14 cellular contexts compared by ENCODE assay signal in genomic region chr11:15651033-15651432, GRCh38.
A peak's percentile ranks its signal among the peaks of the same experiment; 100 is the strongest.
DNase-seq lines count a peak whose midpoint lies in the region; ATAC-seq, FAIRE-seq and TF ChIP-seq lines count a peak whose summit lies in the region.
"Had no signal": no experiment of that assay in that cellular context is flagged by ENCODE, and none has a peak within 500 bp of the region (broad histone marks: within the 10 kb centered on the region; RNA-seq: fewer than 3 reads in every experiment).

No MANE protein-coding gene starts in this region.

- no peaks in the 10 kb centered on the region for H3K36me3 Mint-ChIP-seq in nephron progenitor cell (ENCODE audit: low read depth)

- H3K9me3 Mint-ChIP-seq in nephron progenitor cell, result no peaks in the 10 kb centered on the region
- H3K9me3 Mint-ChIP-seq: T-helper 1 cell treated with Interleukin-12 subunit alpha and Interleukin-12 subunit beta and Interleukin-4 antibody, amounts not matched to agents 30 μg/mL and 1 μg/mL, for 36 hours had no signal

- intact Hi-C loops in IMR-90 (cut with micrococcal nuclease), result loop anchor here (2.0 to 10.0 kb wide), 6 partner anchors 61 to 1084 kb away; partner anchors contain the start of gene C11orf58

- CTCF ChIA-PET in A549 (lab: Yijun Ruan, JAX), result interaction anchor here (1.5 to 2.5 kb wide), 4 partner anchors 11 to 956 kb away, joined by 5 to 10 read pairs (median 5); no protein-coding TSS in a partner anchor
- CTCF ChIA-PET in IMR-90 (lab: Yijun Ruan, JAX), result interaction anchor here (0.6 to 1.1 kb wide), 2 partner anchors 123 to 330 kb away, joined by 3 read pairs; no protein-coding TSS in a partner anchor

- no peak overlapping the region for H3K14ac ChIP-seq in IMR-90 (replicated peaks; ENCODE audit: low read depth, low read length)

- BruUV-seq in IMR-90 (replicated peaks; lab: Mats Ljungman, UMichigan), result no TSS peak

- peak overlapping the region; percentile 88; the same call in 1 of the 2 replicates for H2BK120ac ChIP-seq in IMR-90 (ENCODE audit: low read depth, low read length)

- H3K27me3 Mint-ChIP-seq in nephron progenitor cell (ENCODE audit: low read depth, poor library complexity), result peaks cover 7% of the 10 kb centered on the region

- no peaks in the 10 kb centered on the region for H4K20me1 ChIP-seq in IMR-90 (ENCODE audit: insufficient read depth, low read length)
- no peaks in the 10 kb centered on the region for H4K20me1 ChIP-seq in fibroblast of lung (ENCODE audit: control insufficient read depth, extremely low read depth, insufficient read depth, low read length)

- no peak overlapping the region; the same call in 1 of the 2 replicates for H3K4ac ChIP-seq in IMR-90 (ENCODE audit: low read depth, low read length)

- H3K27ac ChIP-seq in A549 (peak overlapping the region in 1 of 2 experiments; percentile 84; a peak in 1 of 6 replicates), IMR-90 (ENCODE audit: insufficient read depth, low read length) (no peak overlapping the region), fibroblast of lung (ENCODE audit: insufficient read depth, low read length) (no peak overlapping the region)

- WGBS in A549 (ENCODE audit: missing lambda C conversion rate), result 93% methylated on average over 22 of the region's 22 CpGs
- 72% methylated on average over 9 of the region's 22 CpGs; no CpG with 5 or more reads in 1 of the 2 experiments for WGBS in IMR-90 (ENCODE audit: extremely low coverage in 2 of 2, insufficient read length in 1 of 2), 2 experiments

- no peak for TF ChIP-seq CTCF in A549 (IDR thresholded peaks at IDR 0.05)
- TF ChIP-seq CTCF in IMR-90 (conservative IDR thresholded peaks at IDR 0.05; ENCODE audit: low read depth, low read length), result no peak
- no peak for TF ChIP-seq CTCF in fibroblast of lung (conservative IDR thresholded peaks at IDR 0.05 in 1 of 2, IDR thresholded peaks at IDR 0.05 in 1 of 2; ENCODE audit: low read depth in 1 of 2, low read length in 2 of 2)
- no peak for TF ChIP-seq CTCF in nephron progenitor cell (IDR thresholded peaks at IDR 0.05)

- H2AK9ac ChIP-seq in IMR-90 (replicated peaks; ENCODE audit: low read depth, low read length, poor library complexity), result no peak overlapping the region

- no peak overlapping the region for H3K27ac Mint-ChIP-seq in nephron progenitor cell
- H3K27ac Mint-ChIP-seq: T-helper 1 cell treated with Interleukin-12 subunit alpha and Interleukin-12 subunit beta and Interleukin-4 antibody, amounts not matched to agents 30 μg/mL and 1 μg/mL, for 36 hours had no signal

- dilution Hi-C loops in IMR-90 (cut with HindIII; ENCODE audit: low sequenced_read_pairs, unreplicated experiment), result no loop called here

- no peaks in the 10 kb centered on the region for H3K9me1 ChIP-seq in IMR-90 (ENCODE audit: insufficient read depth, low read length)

- H3K36me3 ChIP-seq in IMR-90 (ENCODE audit: control insufficient read depth, insufficient read depth, low read length), result no peaks in the 10 kb centered on the region
- H3K36me3 ChIP-seq in fibroblast of lung (ENCODE audit: control insufficient read depth, insufficient read depth, low read length), result no peaks in the 10 kb centered on the region

- TF ChIP-seq RAD21 in A549 (conservative IDR thresholded peaks at IDR 0.05 in 1 of 2, IDR thresholded peaks at IDR 0.05 in 1 of 2), result no peak
- no peak for TF ChIP-seq RAD21 in IMR-90 (IDR thresholded peaks at IDR 0.05; ENCODE audit: low read length)

- H2AK5ac ChIP-seq in IMR-90 (ENCODE audit: low read depth, low read length), result peak overlapping the region; percentile 73

- H4K5ac ChIP-seq in IMR-90 (ENCODE audit: low read depth, low read length), result peak overlapping the region; percentile 55; the same call in 1 of the 2 replicates

- H3K4me3 ChIP-seq in A549 (no peak overlapping the region), IMR-90 (ENCODE audit: insufficient read depth, low read depth, low read length) (no peak overlapping the region), fibroblast of lung (replicated peaks in 1 of 4; ENCODE audit: control extremely low read depth in 1 of 4, insufficient read depth in 1 of 4, low read depth in 3 of 4, low read length in 4 of 4) (no peak overlapping the region)

- H3K9me3 ChIP-seq in A549 (no peaks in the 10 kb centered on the region), IMR-90 (ENCODE audit: control insufficient read depth, insufficient read depth, low read length) (no peaks in the 10 kb centered on the region), fibroblast of lung (ENCODE audit: control insufficient read depth, insufficient read depth, low read depth, low read length) (no peaks in the 10 kb centered on the region)

- H3K79me2 ChIP-seq in fibroblast of lung (ENCODE audit: control insufficient read depth, insufficient read depth, low read length), result no peaks in the 10 kb centered on the region

- DNase-seq in A549 (ENCODE audit: low read depth in 1 of 2, low spot score in 1 of 2) (no peak), IMR-90 (no peak), fibroblast of lung (ENCODE audit: low read depth in 2 of 2) (no peak), nephron progenitor cell (no peak), NCI-H2171 treated with DMSO at 0.1 percent for 48 hours (lab: John Stamatoyannopoulos, UW) (no peak)
- DNase-seq: activated CD4-positive, alpha-beta T cell treated with anti-CD3 and anti-CD28 coated beads for 1 hour; central memory CD4-positive, alpha-beta T cell; NCI-H187 treated with DMSO at 0.1 percent for 48 hours had no signal

- peak overlapping the region; percentile 81; the same call in 1 of the 2 replicates for H4K91ac ChIP-seq in IMR-90 (ENCODE audit: insufficient read depth, low read depth, low read length)

- H3K27me3 ChIP-seq in IMR-90 (ENCODE audit: control insufficient read depth, insufficient read depth, low read length) (peaks cover 2% of the 10 kb centered on the region), fibroblast of lung (ENCODE audit: control insufficient read depth, insufficient read depth, low read length) (no peaks in the 10 kb centered on the region)

- H2BK5ac ChIP-seq in IMR-90 (ENCODE audit: low read depth, low read length, poor library complexity, severe bottlenecking), result no peak overlapping the region

- H3K4me1 Mint-ChIP-seq in nephron progenitor cell, result peaks cover 29% of the 10 kb centered on the region

- H2BK15ac ChIP-seq in IMR-90 (ENCODE audit: low read depth, low read length), result peak overlapping the region; percentile 62; the same call in 1 of the 3 replicates

- TF ChIP-seq POLR2A in A549 (IDR thresholded peaks at IDR 0.05; ENCODE audit: low read length) (no peak), IMR-90 (IDR thresholded peaks at IDR 0.05; ENCODE audit: low read depth, low read length) (no peak)

- peak overlapping the region; percentile 9; the same call in 1 of the 2 replicates for H3K18ac ChIP-seq in IMR-90 (ENCODE audit: low read depth, low read length)

- no peak for FAIRE-seq in A549 (lab: Jason Lieb, UNC)
- FAIRE-seq: frontal cortex, keratinocyte had no signal

- peak overlapping the region; percentile 16 to 60; a peak in 2 of 4 replicates for H4K8ac ChIP-seq in IMR-90 (ENCODE audit: low read depth in 2 of 2, low read length in 2 of 2)

- no peak overlapping the region for H3K56ac ChIP-seq in IMR-90 (ENCODE audit: extremely low read depth, insufficient read depth, low read length)

- POLR2A ChIA-PET in A549 (lab: Yijun Ruan, JAX) (no interaction called here), IMR-90 (lab: Charles Lee; ENCODE audit: unreplicated experiment) (interaction anchor here (1.2 kb wide), 1 partner anchor 245 kb away, joined by 7 read pairs; no protein-coding TSS in a partner anchor)

- H3K4me1 ChIP-seq in A549, result peaks cover 10% of the 10 kb centered on the region
- H3K4me1 ChIP-seq in IMR-90 (ENCODE audit: control insufficient read depth, insufficient read depth, low read length), result peaks cover 9% of the 10 kb centered on the region
- peaks cover 10% of the 10 kb centered on the region for H3K4me1 ChIP-seq in fibroblast of lung (ENCODE audit: control insufficient read depth, extremely low read depth, insufficient read depth, low read length)

- peak overlapping the region; percentile 27; the same call in 1 of the 2 replicates for H2BK20ac ChIP-seq in IMR-90 (ENCODE audit: low read depth, low read length)

- H2AFZ ChIP-seq in IMR-90 (replicated peaks; ENCODE audit: low read length, poor library complexity) (no peak overlapping the region), fibroblast of lung (ENCODE audit: low read length) (no peak overlapping the region)

- TF ChIP-seq EP300 in A549 (IDR thresholded peaks at IDR 0.05), result no peak

- no peak overlapping the region for H3K23ac ChIP-seq in IMR-90 (ENCODE audit: low read depth, low read length)

- in situ Hi-C loops in IMR-90 (cut with MboI; ENCODE audit: low sequenced_read_pairs), result no loop called here

- H3K4me2 ChIP-seq in A549, result peak overlapping the region; percentile 91; the same call in 1 of the 3 replicates
- H3K4me2 ChIP-seq in IMR-90 (ENCODE audit: low read depth, low read length), result no peak overlapping the region
- H3K4me2 ChIP-seq in fibroblast of lung (ENCODE audit: extremely low read depth, insufficient read depth, low read length), result peak overlapping the region; percentile 69

- H3K9ac ChIP-seq in IMR-90 (ENCODE audit: low read depth, low read length), result no peak overlapping the region
- no peak overlapping the region for H3K9ac ChIP-seq in fibroblast of lung (ENCODE audit: insufficient read depth, low read length)

- ATAC-seq in A549 (no peak), IMR-90 (ENCODE audit: low read depth) (no peak), GM21367 (IDR thresholded peaks at IDR 0.05; ENCODE audit: unreplicated experiment) (no peak), HG03520 (IDR thresholded peaks at IDR 0.05; ENCODE audit: unreplicated experiment) (no peak), GM19023 (IDR thresholded peaks at IDR 0.05; ENCODE audit: unreplicated experiment) (no peak)

- H3K4me3 Mint-ChIP-seq in nephron progenitor cell, result peak overlapping the region; percentile 62
- H3K4me3 Mint-ChIP-seq: T-helper 1 cell treated with Interleukin-12 subunit alpha and Interleukin-12 subunit beta and Interleukin-4 antibody, amounts not matched to agents 30 μg/mL and 1 μg/mL, for 36 hours had no signal

- no peaks in the 10 kb centered on the region for H3K79me1 ChIP-seq in IMR-90 (ENCODE audit: low read depth in 1 of 2, low read length in 2 of 2)

TF ChIP-seq in A549, 52 proteins besides CTCF, POLR2A, EP300 and RAD21 (continues in another document):
- no peak for TF ChIP-seq BHLHE40 (IDR thresholded peaks at IDR 0.05; ENCODE audit: low read depth, low read length)

TF ChIP-seq in IMR-90, 13 proteins besides CTCF, POLR2A, EP300 and RAD21 (continues in another document):
- no peak for TF ChIP-seq SMC3 (IDR thresholded peaks at IDR 0.05; ENCODE audit: low read depth, low read length)
- TF ChIP-seq FOS (IDR thresholded peaks at IDR 0.05; ENCODE audit: low read depth, low read length), result no peak
- TF ChIP-seq CEBPB (IDR thresholded peaks at IDR 0.05; ENCODE audit: low read depth, low read length), result no peak
- no peak for TF ChIP-seq MAFK (IDR thresholded peaks at IDR 0.05; ENCODE audit: low read depth, low read length)
- TF ChIP-seq MXI1 (IDR thresholded peaks at IDR 0.05; ENCODE audit: borderline replicate concordance, low read depth, low read length), result no peak
- TF ChIP-seq RFX5 (IDR thresholded peaks at IDR 0.05; ENCODE audit: low read depth, low read length), result no peak
- no peak for TF ChIP-seq BHLHE40 (IDR thresholded peaks at IDR 0.05; ENCODE audit: low read depth, low read length)
- no peak for TF ChIP-seq RCOR1 (IDR thresholded peaks at IDR 0.05; ENCODE audit: insufficient replicate concordance, low read length)
